Comparison of ENCODE assay signal across 13 cellular contexts in the genomic region with DNA sequence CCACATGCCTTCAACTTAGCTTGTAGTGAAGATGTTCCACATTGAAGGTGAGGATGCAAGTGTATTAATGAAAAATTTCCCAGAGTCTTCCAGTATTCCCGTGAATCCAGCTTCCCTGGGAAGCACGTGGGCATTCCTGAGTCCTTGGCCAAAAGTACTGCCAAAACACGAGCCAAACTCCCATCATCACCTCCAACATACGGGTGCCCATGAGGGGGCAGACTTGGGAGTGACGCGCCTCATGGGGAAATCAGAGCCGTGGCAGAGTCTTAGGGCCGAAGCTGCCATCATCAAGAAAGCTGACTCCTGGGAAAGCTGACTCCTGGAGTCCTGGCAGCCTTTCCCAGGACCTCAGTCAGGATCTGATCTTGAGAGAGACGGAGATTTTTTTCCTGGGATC.
"Had no signal": no experiment of that assay in that cellular context is flagged by ENCODE, and none has a peak within 500 bp of the region (broad histone marks: within the 10 kb centered on the region; RNA-seq: fewer than 3 reads in every experiment).

No MANE protein-coding gene starts in this region.

- H3K4me1 ChIP-seq: testis had no signal

- H3K4me3 ChIP-seq: lung, skin epidermis, testis had no signal

- H3K36me3 ChIP-seq: neutrophil had no signal

- DNase-seq: activated CD4-positive, alpha-beta T cell treated with anti-CD3 and anti-CD28 coated beads, Interleukin-2, amount 10 ng/mL, durations not matched to agents 7 days and 5 days; activated CD8-positive, alpha-beta memory T cell treated with anti-CD3 and anti-CD28 coated beads for 24 hours; activated effector memory CD4-positive, alpha-beta T cell treated with anti-CD3 and anti-CD28 coated beads, Interleukin-2, amount 50 U/mL, for 16 hours; activated naive CD8-positive, alpha-beta T cell treated with anti-CD3 and anti-CD28 coated beads, Interleukin-2, amount 50 U/mL, for 24 hours; naive thymus-derived CD4-positive, alpha-beta T cell; retina; stimulated activated CD4-positive, alpha-beta T cell treated with anti-CD3 and anti-CD28 coated beads, Interleukin-4, amount 100 ng/mL, for 4 hours; stimulated activated naive CD8-positive, alpha-beta T cell treated with anti-CD3 and anti-CD28 coated beads, Interleukin-15, amount 100 ng/mL, for 72 hours; testis had no signal

- H3K27ac ChIP-seq: neutrophil, testis had no signal

- H3K27me3 ChIP-seq: neutrophil, testis had no signal

- H3K4me3 Mint-ChIP-seq: activated CD4-positive, alpha-beta T cell treated with anti-CD3 and anti-CD28 coated beads, Interleukin-2, amount 10 ng/mL, durations not matched to agents 7 days and 5 days; activated naive CD8-positive, alpha-beta T cell treated with anti-CD3 and anti-CD28 coated beads, Interleukin-2, amount 50 U/mL, for 24 hours; naive thymus-derived CD4-positive, alpha-beta T cell; stimulated activated naive CD8-positive, alpha-beta T cell treated with anti-CD3 and anti-CD28 coated beads, Interleukin-15, amount 100 ng/mL, for 72 hours; T-helper 1 cell treated with Interleukin-12 subunit alpha and Interleukin-12 subunit beta and Interleukin-4 antibody, amounts not matched to agents 30 μg/mL and 1 μg/mL, for 36 hours had no signal

- ATAC-seq: activated naive CD8-positive, alpha-beta T cell treated with anti-CD3 and anti-CD28 coated beads, Interleukin-2, amount 50 U/mL, for 24 hours; naive thymus-derived CD4-positive, alpha-beta T cell; stimulated activated naive CD8-positive, alpha-beta T cell treated with anti-CD3 and anti-CD28 coated beads, Interleukin-15, amount 100 ng/mL, for 72 hours had no signal

- H3K27me3 Mint-ChIP-seq: activated CD4-positive, alpha-beta T cell treated with anti-CD3 and anti-CD28 coated beads, Interleukin-2, amount 10 ng/mL, durations not matched to agents 7 days and 5 days; activated naive CD8-positive, alpha-beta T cell treated with anti-CD3 and anti-CD28 coated beads, Interleukin-2, amount 50 U/mL, for 24 hours; naive thymus-derived CD4-positive, alpha-beta T cell; stimulated activated naive CD8-positive, alpha-beta T cell treated with anti-CD3 and anti-CD28 coated beads, Interleukin-15, amount 100 ng/mL, for 72 hours had no signal

- H3K27ac Mint-ChIP-seq: activated CD4-positive, alpha-beta T cell treated with anti-CD3 and anti-CD28 coated beads, Interleukin-2, amount 10 ng/mL, durations not matched to agents 7 days and 5 days; activated naive CD8-positive, alpha-beta T cell treated with anti-CD3 and anti-CD28 coated beads, Interleukin-2, amount 50 U/mL, for 24 hours; naive thymus-derived CD4-positive, alpha-beta T cell; T-helper 1 cell treated with Interleukin-12 subunit alpha and Interleukin-12 subunit beta and Interleukin-4 antibody, amounts not matched to agents 30 μg/mL and 1 μg/mL, for 36 hours had no signal

- H3K9me3 Mint-ChIP-seq: activated CD4-positive, alpha-beta T cell treated with anti-CD3 and anti-CD28 coated beads, Interleukin-2, amount 10 ng/mL, durations not matched to agents 7 days and 5 days; naive thymus-derived CD4-positive, alpha-beta T cell; stimulated activated naive CD8-positive, alpha-beta T cell treated with anti-CD3 and anti-CD28 coated beads, Interleukin-15, amount 100 ng/mL, for 72 hours; T-helper 1 cell treated with Interleukin-12 subunit alpha and Interleukin-12 subunit beta and Interleukin-4 antibody, amounts not matched to agents 30 μg/mL and 1 μg/mL, for 36 hours had no signal
